21 cellular contexts compared by ENCODE assay signal in genomic region chr13:49932066-49932465, GRCh38.
"Had no signal": no experiment of that assay in that cellular context is flagged by ENCODE, and none has a peak within 500 bp of the region (broad histone marks: within the 10 kb centered on the region; RNA-seq: fewer than 3 reads in every experiment).

No MANE protein-coding gene starts in this region.

- H3K9me2 ChIP-seq: SK-N-SH had no signal

- FAIRE-seq: RCC 7860 had no signal

- H3K9me3 ChIP-seq: SK-N-SH had no signal

- H3K9ac ChIP-seq: SK-N-SH had no signal

- DNase-seq: IMR-90, Karpas-422, KG1, MM.1S, NCI-H1092, NCI-H1105 treated with DMSO at 0.1 percent for 48 hours, NCI-H1417 treated with DMSO at 0.1 percent for 48 hours, NCI-H187, NCI-H2029, NCI-H2081 treated with DMSO at 0.1 percent for 48 hours, NCI-H2171, NCI-H226, NCI-H446, NCI-H510A, NCI-H524 treated with DMSO at 0.1 percent for 48 hours, NCI-H69, NCI-H774, Right ventricle myocardium superior, RPMI8226, SK-N-SH had no signal

- H3K4me2 ChIP-seq: SK-N-SH had no signal
